Comparison of ENCODE assay signal across 20 cellular contexts in the genomic region with DNA sequence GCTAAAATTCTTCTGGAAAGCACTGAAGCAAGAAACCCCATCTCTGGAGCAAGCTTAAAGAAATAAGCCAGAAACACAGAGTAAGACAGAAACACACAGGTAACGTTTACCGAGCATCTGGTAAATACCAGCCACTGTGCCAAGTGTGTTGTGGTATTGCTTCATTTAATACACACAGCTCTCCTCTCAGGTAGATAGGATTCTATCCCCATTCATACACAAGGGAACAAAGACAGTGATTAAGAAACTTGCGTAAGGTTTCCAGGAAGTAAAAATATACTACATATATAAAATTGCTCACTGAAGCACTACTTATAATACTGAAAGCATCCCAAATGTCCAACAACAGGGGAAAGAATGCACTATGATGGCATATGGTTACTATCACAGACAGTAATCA. TPM values are rescaled to one million over a fixed set of nuclear protein-coding genes. Genes with fewer than 3 reads are reported as not detected.
DNase-seq lines count a peak whose midpoint lies in the region; ATAC-seq, FAIRE-seq and TF ChIP-seq lines count a peak whose summit lies in the region.
"Had no signal": no experiment of that assay in that cellular context is flagged by ENCODE, and none has a peak within 500 bp of the region (broad histone marks: within the 10 kb centered on the region; RNA-seq: fewer than 3 reads in every experiment).

No MANE protein-coding gene starts in this region.

- H3K9ac ChIP-seq in adipocyte (ENCODE audit: low read length), result no peak overlapping the region
- no peak overlapping the region for H3K9ac ChIP-seq in keratinocyte (ENCODE audit: control insufficient read depth, extremely low read depth, insufficient read depth, low read length)

- no peak for TF ChIP-seq POLR2A in H54 (IDR thresholded peaks at IDR 0.05; ENCODE audit: low read depth, low read length)

- H3K4me1 ChIP-seq in adipocyte (ENCODE audit: control insufficient read depth, insufficient read depth, low read length), result peaks cover 13% of the 10 kb centered on the region
- peaks cover 18% of the 10 kb centered on the region for H3K4me1 ChIP-seq in keratinocyte (ENCODE audit: control insufficient read depth, extremely low read depth, insufficient read depth, low read length)
- H3K4me1 ChIP-seq: Peyer's patch had no signal

- H3K9me1 ChIP-seq in keratinocyte (ENCODE audit: control insufficient read depth, extremely low read depth, insufficient read depth, low read length), result no peaks in the 10 kb centered on the region

- H3K9me3 ChIP-seq in adipocyte (ENCODE audit: control insufficient read depth, low read length), result no peaks in the 10 kb centered on the region
- no peaks in the 10 kb centered on the region for H3K9me3 ChIP-seq in keratinocyte (ENCODE audit: control insufficient read depth, low read depth, low read length)
- H3K9me3 ChIP-seq: Peyer's patch had no signal

- no peak overlapping the region for H3K4me2 ChIP-seq in keratinocyte (ENCODE audit: control insufficient read depth, extremely low read depth, insufficient read depth, low read depth, low read length)

- no peaks in the 10 kb centered on the region for H3K27me3 ChIP-seq in adipocyte (replicated peaks; ENCODE audit: control insufficient read depth, insufficient read depth, low read length)
- no peaks in the 10 kb centered on the region for H3K27me3 ChIP-seq in keratinocyte (ENCODE audit: control insufficient read depth, extremely low read depth, insufficient read depth, low read length)
- H3K27me3 ChIP-seq: Peyer's patch had no signal

- ATAC-seq in HG02884 (IDR thresholded peaks at IDR 0.05; ENCODE audit: unreplicated experiment), result no peak

- H3K4me3 ChIP-seq in adipocyte (ENCODE audit: low read length), result no peak overlapping the region
- no peak overlapping the region for H3K4me3 ChIP-seq in keratinocyte (ENCODE audit: control insufficient read depth in 2 of 3, extremely low read depth in 1 of 3, insufficient read depth in 2 of 3, low read depth in 1 of 3, low read length in 3 of 3)
- H3K4me3 ChIP-seq: Peyer's patch had no signal

- DNase-seq in NCI-H1694 treated with DMSO at 0.1 percent for 48 hours (lab: John Stamatoyannopoulos, UW) (peak; percentile 1), NCI-H1694 (lab: John Stamatoyannopoulos, UW) (no peak), H54 (ENCODE audit: insufficient read length, low spot score) (no peak), adipocyte (ENCODE audit: low read depth) (peak; percentile 27), keratinocyte (ENCODE audit: low read depth, low spot score) (no peak), NCI-H1048 (lab: John Stamatoyannopoulos, UW) (no peak)
- DNase-seq in central memory CD4-positive, alpha-beta T cell, result no peak
- DNase-seq: CD4-positive, alpha-beta memory T cell; DMS79; H9; Karpas-422; MM.1S; NCI-H1105 treated with DMSO at 0.1 percent for 48 hours; NCI-H187 treated with DMSO at 0.1 percent for 48 hours; NCI-H510A treated with DMSO at 0.1 percent for 48 hours; Peyer's patch; SHP77 had no signal

- no peaks in the 10 kb centered on the region for H3K79me2 ChIP-seq in keratinocyte (ENCODE audit: control insufficient read depth, insufficient read depth, low read length)

- TF ChIP-seq CTCF in keratinocyte (optimal IDR thresholded peaks at IDR 0.05 in 1 of 3, IDR thresholded peaks at IDR 0.05 in 1 of 3, conservative IDR thresholded peaks at IDR 0.05 in 1 of 3; ENCODE audit: extremely low read depth in 1 of 3, insufficient read depth in 2 of 3, low read length in 3 of 3), result no peak

- dilution Hi-C loops in keratinocyte (cut with MboI; ENCODE audit: extremely low pct_ligation_motif_present, low sequenced_read_pairs), result no loop called here

- H3K36me3 ChIP-seq in adipocyte (ENCODE audit: control insufficient read depth, insufficient read depth, low read length, severe bottlenecking) (peaks cover 61% of the 10 kb centered on the region), keratinocyte (ENCODE audit: control insufficient read depth in 2 of 2, extremely low read depth in 1 of 2, insufficient read depth in 2 of 2, low read length in 2 of 2) (peaks cover 3 to 8% of the 10 kb centered on the region in 2 experiments)

- FAIRE-seq in H54 (lab: Jason Lieb, UNC) (peak; percentile 61), keratinocyte (lab: Jason Lieb, UNC) (peak; percentile 13)
- FAIRE-seq: D721Med had no signal

- no peak overlapping the region for H3K27ac ChIP-seq in keratinocyte (ENCODE audit: control insufficient read depth, insufficient read depth, low read length)
- H3K27ac ChIP-seq: 22Rv1, Peyer's patch had no signal

- H2AFZ ChIP-seq in keratinocyte (ENCODE audit: control insufficient read depth, low read length), result no peak overlapping the region

- H4K20me1 ChIP-seq in keratinocyte (ENCODE audit: control insufficient read depth, extremely low read depth, insufficient read depth, low read length), result peaks cover 3% of the 10 kb centered on the region

RNA-seq across cellular contexts. Expression of a gene that starts 27.5 kb away (rescaled TPM):
- 17.5 to 24.2 TPM (median 22.9 TPM) in 3 replicates for polyA plus RNA-seq in keratinocyte
- 13.0 TPM for polyA plus RNA-seq in keratinocyte (2011; ENCODE audit: low read depth)
- polyA plus RNA-seq in keratinocyte (2011; cell fraction: cytosol; rRNA removed), result 18.5 and 27.6 TPM in 2 replicates
- polyA plus RNA-seq in keratinocyte (2011; cell fraction: nucleus; rRNA removed), result 43.8 and 46.4 TPM in 2 replicates
- 15.7 and 29.9 TPM in 2 replicates for polyA plus RNA-seq in keratinocyte (2012; ENCODE audit: low replicate concordance)
- polyA minus RNA-seq in keratinocyte, result 24.6 to 31.6 TPM (median 25.3 TPM) in 3 replicates
- polyA minus RNA-seq in keratinocyte (2011; cell fraction: cytosol; rRNA and poly(A)+ RNA removed), result 26.3 TPM
- 33.8 and 38.0 TPM in 2 replicates for polyA minus RNA-seq in keratinocyte (2011; cell fraction: nucleus; rRNA and poly(A)+ RNA removed)

Comparison
In these comparisons a context has a peak if more than half of its experiments do, and no peak if none do; other contexts are left out.
1. DNase-seq: peak in NCI-H1694 treated with DMSO at 0.1 percent for 48 hours (single experiment) and adipocyte (single experiment); none in NCI-H1694 (single experiment), H54 (single experiment), keratinocyte (single experiment), central memory CD4-positive, alpha-beta T cell (single experiment) and NCI-H1048 (single experiment).